Comparison of ENCODE assay signal across 11 cellular contexts in the genomic region with DNA sequence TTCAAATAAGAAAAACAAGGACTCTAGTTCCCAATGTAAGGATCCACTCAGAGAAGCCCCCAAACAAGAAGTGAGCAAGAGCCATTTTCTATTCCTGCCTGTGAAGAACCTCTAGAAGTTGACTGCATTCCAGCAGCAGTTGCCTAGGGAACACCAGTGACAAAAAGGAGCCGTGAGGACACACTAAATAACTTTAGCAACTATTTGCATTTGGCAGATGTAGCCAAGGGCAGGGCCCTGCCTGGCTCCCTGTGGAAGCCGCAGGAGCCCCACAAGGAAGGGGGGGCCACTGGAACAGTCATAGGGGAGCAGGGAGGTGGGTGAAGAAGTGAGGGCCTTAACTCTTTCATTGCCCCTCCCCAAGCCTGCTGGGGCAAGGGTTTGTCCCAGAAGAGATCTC.
DNase-seq lines count a peak whose midpoint lies in the region; ATAC-seq and TF ChIP-seq lines count a peak whose summit lies in the region.
"Had no signal": no experiment of that assay in that cellular context is flagged by ENCODE, and none has a peak within 500 bp of the region (broad histone marks: within the 10 kb centered on the region; RNA-seq: fewer than 3 reads in every experiment).

No MANE protein-coding gene starts in this region.

- H3K36me3 Mint-ChIP-seq in CD4-positive, alpha-beta T cell (ENCODE audit: low read depth) = no peaks in the 10 kb centered on the region
- no peaks in the 10 kb centered on the region for H3K36me3 Mint-ChIP-seq in osteocyte (ENCODE audit: unreplicated experiment)

- POLR2A ChIA-PET in CD4-positive, alpha-beta T cell (lab: Charles Lee) = interaction anchor here (1.0 kb wide), 1 partner anchor 121 kb away, joined by 5 read pairs; no protein-coding TSS in a partner anchor
- POLR2A ChIA-PET in RWPE1 (lab: Yijun Ruan, JAX; ENCODE audit: low non-redundant PET) = no interaction called here

- no peak for DNase-seq in CD4-positive, alpha-beta T cell
- no peak for DNase-seq in RWPE1 (ENCODE audit: low spot score)
- DNase-seq in fibroblast of the aortic adventitia (ENCODE audit: low read depth) = peak; percentile 43
- DNase-seq in osteocyte (ENCODE audit: extremely low spot score, unreplicated experiment) = no peak
- DNase-seq in foreskin keratinocyte = no peak
- DNase-seq in cerebellar nuclear complex (lab: John Stamatoyannopoulos, UW) = no peak
- no peak for DNase-seq in central memory CD4-positive, alpha-beta T cell
- DNase-seq in Ammon's horn (ENCODE audit: low spot score) = no peak
- DNase-seq: Caco-2; effector memory CD4-positive, alpha-beta T cell; MG63 had no signal

- H3K9me3 Mint-ChIP-seq in CD4-positive, alpha-beta T cell = no peaks in the 10 kb centered on the region
- H3K9me3 Mint-ChIP-seq in osteocyte (ENCODE audit: unreplicated experiment) = no peaks in the 10 kb centered on the region

- no peak for ATAC-seq in CD4-positive, alpha-beta T cell (ENCODE audit: poor library complexity)
- ATAC-seq in foreskin keratinocyte = no peak

- H3K4me1 ChIP-seq in foreskin keratinocyte = no peaks in the 10 kb centered on the region
- H3K4me1 ChIP-seq: Caco-2 had no signal

- no peak overlapping the region for H3K27ac ChIP-seq in CD4-positive, alpha-beta T cell (ENCODE audit: low read depth, low read length)
- peak overlapping the region; percentile 64 for H3K27ac ChIP-seq in RWPE1
- no peak overlapping the region for H3K27ac ChIP-seq in foreskin keratinocyte

- H3K4me3 ChIP-seq in fibroblast of the aortic adventitia (ENCODE audit: low read depth, low read length) = no peak overlapping the region
- H3K4me3 ChIP-seq: MG63 had no signal

- H3K27me3 Mint-ChIP-seq in CD4-positive, alpha-beta T cell = no peaks in the 10 kb centered on the region
- peaks cover 42% of the 10 kb centered on the region for H3K27me3 Mint-ChIP-seq in osteocyte (ENCODE audit: unreplicated experiment)

- H3K27me3 ChIP-seq in CD4-positive, alpha-beta T cell (ENCODE audit: control insufficient read depth, insufficient read depth, low read length) = no peaks in the 10 kb centered on the region
- peaks cover 86% of the 10 kb centered on the region for H3K27me3 ChIP-seq in foreskin keratinocyte
- H3K27me3 ChIP-seq: MG63 had no signal

- no peak overlapping the region for H3K4me3 Mint-ChIP-seq in CD4-positive, alpha-beta T cell
- no peak overlapping the region for H3K4me3 Mint-ChIP-seq in osteocyte (ENCODE audit: unreplicated experiment)

- H3K27ac Mint-ChIP-seq in CD4-positive, alpha-beta T cell = peak overlapping the region; percentile 25
- peak overlapping the region; percentile 72 for H3K27ac Mint-ChIP-seq in osteocyte (ENCODE audit: unreplicated experiment)

- CTCF ChIA-PET in CD4-positive, alpha-beta T cell (lab: Charles Lee) = no interaction called here
- CTCF ChIA-PET in RWPE1 (lab: Yijun Ruan, JAX) = no interaction called here

- intact Hi-C loops in CD4-positive, alpha-beta T cell (cut with DNase I, micrococcal nuclease) = loop anchor here in 1 of 2 experiments (10.0 kb wide), 1 partner anchor 530 kb away; a partner anchor contains a TSS

- TF ChIP-seq CTCF in CD4-positive, alpha-beta T cell (IDR thresholded peaks at IDR 0.05) = no peak
- no peak for TF ChIP-seq CTCF in RWPE1 (conservative IDR thresholded peaks at IDR 0.05; ENCODE audit: low read depth)
- TF ChIP-seq CTCF in fibroblast of the aortic adventitia (IDR thresholded peaks at IDR 0.05; ENCODE audit: insufficient read depth, low read length) = no peak
- TF ChIP-seq CTCF in osteocyte (IDR thresholded peaks at IDR 0.05) = no peak
- TF ChIP-seq CTCF in foreskin keratinocyte (conservative IDR thresholded peaks at IDR 0.05) = no peak

- no peaks in the 10 kb centered on the region for H3K9me3 ChIP-seq in CD4-positive, alpha-beta T cell (ENCODE audit: control insufficient read depth, low read length)
- H3K9me3 ChIP-seq: Caco-2, MG63 had no signal

- peaks cover 46% of the 10 kb centered on the region for H3K4me1 Mint-ChIP-seq in CD4-positive, alpha-beta T cell (ENCODE audit: low read depth)
- H3K4me1 Mint-ChIP-seq in osteocyte (ENCODE audit: unreplicated experiment) = peaks cover 30% of the 10 kb centered on the region
